Comparison of ENCODE assay signal across 1 cellular context in the genomic region with DNA sequence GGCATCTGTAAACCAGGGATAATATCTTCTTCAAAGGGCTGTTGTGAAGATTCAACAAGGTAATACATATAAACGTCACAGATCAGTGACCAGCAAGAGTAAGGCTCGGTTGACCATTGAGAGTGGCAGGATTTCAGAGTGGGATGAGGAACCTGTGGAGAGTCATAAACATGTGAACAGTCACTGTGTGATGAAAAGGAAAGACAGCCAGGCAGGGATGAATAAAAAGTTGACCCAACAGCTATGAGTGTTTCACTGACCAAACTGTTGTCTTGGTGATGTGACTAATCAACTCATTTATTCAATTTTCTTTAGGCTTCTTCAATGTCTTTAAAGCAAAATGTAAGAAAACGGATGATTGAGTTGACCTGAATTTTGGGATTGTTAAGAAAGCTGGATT.
TF ChIP-seq lines count a peak whose summit lies in the region.

No MANE protein-coding gene starts in this region.

TF ChIP-seq in SK-N-SH, 30 proteins besides CTCF, POLR2A, EP300 and RAD21 (continued from another document):
- TF ChIP-seq, protein P1, sequence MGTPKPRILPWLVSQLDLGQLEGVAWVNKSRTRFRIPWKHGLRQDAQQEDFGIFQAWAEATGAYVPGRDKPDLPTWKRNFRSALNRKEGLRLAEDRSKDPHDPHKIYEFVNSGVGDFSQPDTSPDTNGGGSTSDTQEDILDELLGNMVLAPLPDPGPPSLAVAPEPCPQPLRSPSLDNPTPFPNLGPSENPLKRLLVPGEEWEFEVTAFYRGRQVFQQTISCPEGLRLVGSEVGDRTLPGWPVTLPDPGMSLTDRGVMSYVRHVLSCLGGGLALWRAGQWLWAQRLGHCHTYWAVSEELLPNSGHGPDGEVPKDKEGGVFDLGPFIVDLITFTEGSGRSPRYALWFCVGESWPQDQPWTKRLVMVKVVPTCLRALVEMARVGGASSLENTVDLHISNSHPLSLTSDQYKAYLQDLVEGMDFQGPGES (IDR thresholded peaks at IDR 0.05; ENCODE audit: low read depth, low read length): no peak
- no peak for TF ChIP-seq MXI1 (IDR thresholded peaks at IDR 0.05; ENCODE audit: low read depth, low read length)
- TF ChIP-seq NFIC (IDR thresholded peaks at IDR 0.05; ENCODE audit: borderline replicate concordance): no peak
